ENCODE assay signal across 8 cellular contexts in the genomic region with DNA sequence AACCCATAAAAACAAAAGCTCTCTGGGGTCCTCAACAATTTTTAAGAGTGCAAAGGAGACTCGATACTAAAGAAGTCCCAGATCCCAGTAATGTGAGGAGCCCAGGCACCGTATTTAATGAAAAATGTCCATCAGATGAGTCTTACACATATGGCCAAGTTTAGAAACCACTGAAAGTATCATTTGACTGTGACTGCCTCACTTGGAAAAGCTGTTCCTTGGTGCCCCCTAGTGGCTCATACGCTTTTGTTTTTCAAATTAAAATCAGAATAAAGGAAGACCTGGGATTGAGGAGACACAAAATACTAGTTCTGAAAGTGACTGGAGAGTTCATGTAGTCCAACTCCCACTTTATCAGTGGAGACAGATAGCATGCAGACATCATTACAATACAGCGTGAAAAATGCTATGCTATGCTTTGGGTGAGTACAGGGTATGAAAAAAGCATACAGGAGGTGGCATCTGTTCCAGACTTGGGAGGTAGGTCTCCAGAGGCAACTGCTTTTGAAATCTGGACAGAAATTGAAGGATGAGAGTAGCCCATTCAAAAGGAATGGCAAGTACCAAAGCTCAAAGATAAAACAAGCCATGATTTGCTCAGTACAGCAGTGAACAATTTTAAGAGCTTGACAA. TPM values are rescaled to one million over a fixed set of nuclear protein-coding genes. Genes with fewer than 3 reads are reported as not detected.
DNase-seq lines count a peak whose midpoint lies in the region; ATAC-seq, FAIRE-seq and TF ChIP-seq lines count a peak whose summit lies in the region.

No MANE protein-coding gene starts in this region.

- H3K27me3 ChIP-seq in small intestine (ENCODE audit: control insufficient read depth in 2 of 2, insufficient read depth in 2 of 2, low read length in 2 of 2), result no peaks in the 10 kb centered on the region

- DNase-seq in GM13976 (ENCODE audit: low spot score) (peak; percentile 51), NCI-H1417 treated with DMSO at 0.1 percent for 48 hours (lab: John Stamatoyannopoulos, UW) (peak; percentile 18), SW480 (ENCODE audit: low spot score) (peak; percentile 62), amniotic epithelial cell (ENCODE audit: low read depth) (peak; percentile 84), hepatic stellate cell (ENCODE audit: low spot score) (peak; percentile 36), small intestine (peak; percentile 65)

- H3K4me3 ChIP-seq in small intestine (ENCODE audit: low read depth in 1 of 2, low read length in 2 of 2), result no peak overlapping the region

- peak; percentile 66 for ATAC-seq in HG02840 (IDR thresholded peaks at IDR 0.05; ENCODE audit: low FRiP score, unreplicated experiment)

- peak; percentile 88 for TF ChIP-seq CTCF in 22Rv1 (IDR thresholded peaks at IDR 0.05)
- TF ChIP-seq CTCF in GM13976 (IDR thresholded peaks at IDR 0.05; ENCODE audit: borderline replicate concordance, control extremely low read depth, extremely low read depth, insufficient read depth, missing control alignments), result peak; percentile 76

- FAIRE-seq in small intestine (lab: Jason Lieb, UNC), result no peak

- WGBS in small intestine, 3 donors, result 20 to 25% (median 25%) methylated on average over 4 of the region's 4 CpGs

- in situ Hi-C loops in GM13976 (cut with MboI; ENCODE audit: low sequenced_read_pairs, unreplicated experiment), result loop anchor here (25.0 kb wide), 1 partner anchor 383 kb away; no protein-coding TSS in a partner anchor

- H3K27ac ChIP-seq in 22Rv1 (no peak overlapping the region), small intestine (ENCODE audit: low read depth in 1 of 2, low read length in 1 of 2) (no peak overlapping the region)

- H3K4me1 ChIP-seq in small intestine (ENCODE audit: control insufficient read depth in 2 of 2, insufficient read depth in 1 of 2, low read depth in 1 of 2, low read length in 1 of 2), result no peaks in the 10 kb centered on the region

- peaks cover 9 to 12% of the 10 kb centered on the region in 2 donors for H3K36me3 ChIP-seq in small intestine (ENCODE audit: control insufficient read depth in 2 of 2, insufficient read depth in 2 of 2, low read length in 2 of 2)

- H3K9me3 ChIP-seq in small intestine (ENCODE audit: control insufficient read depth, low read depth), result no peaks in the 10 kb centered on the region

RNA-seq across cellular contexts. Expression of gene GDAP2, which starts 33.8 kb away (rescaled TPM):
- 1 to 10 TPM; 4.6 to 9.8 (median 5.7) TPM for polyA plus RNA-seq in small intestine

RNA-seq across cellular contexts. Expression of gene WDR3, which starts 33.9 kb away (rescaled TPM):
- polyA plus RNA-seq in small intestine, result 1 to 10 TPM; 1.9 to 7.8 (median 4.0) TPM

Comparison
In these comparisons a context has a peak if more than half of its experiments do, and no peak if none do; other contexts are left out.
1. DNase-seq: peak in every context shown above with its lines; median percentile 84 in amniotic epithelial cell; 65 in small intestine; 62 in SW480; 51 in GM13976; 36 in hepatic stellate cell; 18 in NCI-H1417 treated with DMSO at 0.1 percent for 48 hours.